ENCODE assay signal across 11 cellular contexts in genomic region chr6:36610576-36611336, GRCh38. TPM values are rescaled to one million over a fixed set of nuclear protein-coding genes. Genes with fewer than 3 reads are reported as not detected.
A peak's percentile ranks its signal among the peaks of the same experiment; 100 is the strongest.
DNase-seq lines count a peak whose midpoint lies in the region; ATAC-seq and TF ChIP-seq lines count a peak whose summit lies in the region.
"Had no signal": no experiment of that assay in that cellular context is flagged by ENCODE, and none has a peak within 500 bp of the region (broad histone marks: within the 10 kb centered on the region; RNA-seq: fewer than 3 reads in every experiment).

No MANE protein-coding gene starts in this region.

- H3K27me3 Mint-ChIP-seq in activated T-cell treated with anti-CD3 and anti-CD28 coated beads, Interleukin-2, amount 50 U/mL, for 72 hours (ENCODE audit: low read depth) = no peaks in the 10 kb centered on the region
- no peaks in the 10 kb centered on the region for H3K27me3 Mint-ChIP-seq in activated B cell treated with CpG ODN at 0.5 μM for 24 hours
- H3K27me3 Mint-ChIP-seq in stimulated activated naive B cell treated with anti-CD40 and anti-IgM and Interleukin-4, amounts not matched to agents 10 μg/mL and 1 μg/mL and 100 μg/mL, for 72 hours = no peaks in the 10 kb centered on the region

- TF ChIP-seq CTCF in activated B cell treated with CpG ODN at 0.5 μM for 24 hours (IDR thresholded peaks at IDR 0.05) = no peak

- CTCF ChIA-PET in activated B cell treated with CpG ODN at 0.5 μM for 24 hours (lab: Charles Lee) = interaction anchor here (0.6 to 4.4 kb wide), 4 partner anchors 56 to 172 kb away, joined by 3 to 19 read pairs (median 4); no protein-coding TSS in a partner anchor

- H3K9me3 Mint-ChIP-seq in activated T-cell treated with anti-CD3 and anti-CD28 coated beads, Interleukin-2, amount 50 U/mL, for 72 hours = no peaks in the 10 kb centered on the region
- no peaks in the 10 kb centered on the region for H3K9me3 Mint-ChIP-seq in activated B cell treated with CpG ODN at 0.5 μM for 24 hours
- H3K9me3 Mint-ChIP-seq in stimulated activated naive B cell treated with anti-CD40 and anti-IgM and Interleukin-4, amounts not matched to agents 10 μg/mL and 1 μg/mL and 100 μg/mL, for 72 hours = no peaks in the 10 kb centered on the region

- POLR2A ChIA-PET in activated B cell treated with CpG ODN at 0.5 μM for 24 hours (lab: Charles Lee) = interaction anchor here (0.6 to 6.6 kb wide), 7 partner anchors 16 to 880 kb away, joined by 3 to 83 read pairs (median 3); partner anchors contain the start of gene SRSF3

- H3K36me3 Mint-ChIP-seq in activated T-cell treated with anti-CD3 and anti-CD28 coated beads, Interleukin-2, amount 50 U/mL, for 72 hours (ENCODE audit: insufficient read depth in 2 of 2) = peaks cover 14 to 34% of the 10 kb centered on the region in 2 donors
- H3K36me3 Mint-ChIP-seq in activated B cell treated with CpG ODN at 0.5 μM for 24 hours (ENCODE audit: low read depth) = peaks cover 75% of the 10 kb centered on the region
- H3K36me3 Mint-ChIP-seq in stimulated activated naive B cell treated with anti-CD40 and anti-IgM and Interleukin-4, amounts not matched to agents 10 μg/mL and 1 μg/mL and 100 μg/mL, for 72 hours = peaks cover 53 to 68% of the 10 kb centered on the region in 2 donors

- ATAC-seq in activated T-cell treated with anti-CD3 and anti-CD28 coated beads, Interleukin-2, amount 50 U/mL, for 72 hours (replicated peaks in 1 of 2) = no peak
- no peak for ATAC-seq in activated B cell treated with CpG ODN at 0.5 μM for 24 hours (ENCODE audit: low read depth)
- ATAC-seq in stimulated activated naive B cell treated with anti-CD40 and anti-IgM and Interleukin-4, amounts not matched to agents 10 μg/mL and 1 μg/mL and 100 μg/mL, for 72 hours (replicated peaks) = peak in 1 of 2 donors; percentile 37
- ATAC-seq in HG03045 (IDR thresholded peaks at IDR 0.05; ENCODE audit: unreplicated experiment) = no peak

- intact Hi-C loops in activated B cell treated with CpG ODN at 0.5 μM for 24 hours (cut with micrococcal nuclease) = no loop called here

- peak overlapping the region; percentile 17 for H3K27ac Mint-ChIP-seq in activated T-cell treated with anti-CD3 and anti-CD28 coated beads, Interleukin-2, amount 50 U/mL, for 72 hours
- peak overlapping the region; percentile 57 for H3K27ac Mint-ChIP-seq in activated B cell treated with CpG ODN at 0.5 μM for 24 hours
- H3K27ac Mint-ChIP-seq in stimulated activated naive B cell treated with anti-CD40 and anti-IgM and Interleukin-4, amounts not matched to agents 10 μg/mL and 1 μg/mL and 100 μg/mL, for 72 hours = peak overlapping the region; percentile 83

- no peak overlapping the region for H3K4me3 Mint-ChIP-seq in activated T-cell treated with anti-CD3 and anti-CD28 coated beads, Interleukin-2, amount 50 U/mL, for 72 hours
- H3K4me3 Mint-ChIP-seq in activated B cell treated with CpG ODN at 0.5 μM for 24 hours = no peak overlapping the region
- H3K4me3 Mint-ChIP-seq in stimulated activated naive B cell treated with anti-CD40 and anti-IgM and Interleukin-4, amounts not matched to agents 10 μg/mL and 1 μg/mL and 100 μg/mL, for 72 hours = peak overlapping the region in 1 of 2 donors; percentile 22

- peaks cover 41% of the 10 kb centered on the region for H3K4me1 Mint-ChIP-seq in activated T-cell treated with anti-CD3 and anti-CD28 coated beads, Interleukin-2, amount 50 U/mL, for 72 hours (ENCODE audit: low read depth)
- peaks cover 46% of the 10 kb centered on the region for H3K4me1 Mint-ChIP-seq in activated B cell treated with CpG ODN at 0.5 μM for 24 hours
- H3K4me1 Mint-ChIP-seq in stimulated activated naive B cell treated with anti-CD40 and anti-IgM and Interleukin-4, amounts not matched to agents 10 μg/mL and 1 μg/mL and 100 μg/mL, for 72 hours = peaks cover 33 to 49% of the 10 kb centered on the region in 2 donors

- no peak for DNase-seq in activated T-cell treated with anti-CD3 and anti-CD28 coated beads, Interleukin-2, amount 50 U/mL, for 72 hours
- DNase-seq in activated T-cell treated with anti-CD3 and anti-CD28 coated beads, Interleukin-2, amount 50 U/mL, for 48 hours = no peak
- no peak for DNase-seq in activated B cell treated with CpG ODN at 0.5 μM for 24 hours
- peak; percentile 46 for DNase-seq in islet precursor cell
- DNase-seq in stimulated activated naive B cell treated with anti-CD40 and anti-IgM and Interleukin-4, amounts not matched to agents 10 μg/mL and 1 μg/mL and 100 μg/mL, for 72 hours = no peak
- no peak for DNase-seq in T-helper 9 cell
- DNase-seq in retina = no peak
- DNase-seq: foreskin melanocyte, GF-D8, NCI-H446 had no signal

RNA-seq across cellular contexts. Expression of gene SRSF3, which starts 16.6 kb away (rescaled TPM):
- total RNA-seq in activated T-cell treated with anti-CD3 and anti-CD28 coated beads, Interleukin-2, amount 50 U/mL, for 72 hours = 100 to 1,000 TPM; 409 to 541 TPM
- total RNA-seq in activated B cell treated with CpG ODN at 0.5 μM for 24 hours = 421 and 494 TPM in 2 replicates

Comparison
In these comparisons a context has a peak if more than half of its experiments do, and no peak if none do; other contexts are left out.
1. H3K27ac Mint-ChIP-seq: peak in every context shown above with its lines; median percentile 83 in stimulated activated naive B cell treated with anti-CD40 and anti-IgM and Interleukin-4, amounts not matched to agents 10 μg/mL and 1 μg/mL and 100 μg/mL, for 72 hours; 57 in activated B cell treated with CpG ODN at 0.5 μM for 24 hours; 17 in activated T-cell treated with anti-CD3 and anti-CD28 coated beads, Interleukin-2, amount 50 U/mL, for 72 hours.